In genomic region chr1:156581661-156582387, GRCh38 we compare ENCODE assay signal across 10 cellular contexts. TPM values are rescaled to one million over a fixed set of nuclear protein-coding genes. Genes with fewer than 3 reads are reported as not detected.
DNase-seq lines count a peak whose midpoint lies in the region; ATAC-seq, FAIRE-seq and TF ChIP-seq lines count a peak whose summit lies in the region.
"Had no signal": no experiment of that assay in that cellular context is flagged by ENCODE, and none has a peak within 500 bp of the region (broad histone marks: within the 10 kb centered on the region; RNA-seq: fewer than 3 reads in every experiment).

No MANE protein-coding gene starts in this region.

- no peaks in the 10 kb centered on the region for H3K27me3 Mint-ChIP-seq in T-cell
- peaks cover 26% of the 10 kb centered on the region for H3K27me3 Mint-ChIP-seq in astrocyte (ENCODE audit: low read depth, unreplicated experiment)
- peaks cover 11% of the 10 kb centered on the region for H3K27me3 Mint-ChIP-seq in HFFc6 (ENCODE audit: insufficient read depth)
- no peaks in the 10 kb centered on the region for H3K27me3 Mint-ChIP-seq in MCF 10A (ENCODE audit: insufficient read depth, unreplicated experiment)

- peak; percentile 26 for FAIRE-seq in GM19239 (lab: Jason Lieb, UNC)
- FAIRE-seq in astrocyte (lab: Jason Lieb, UNC): no peak

- peak overlapping the region; percentile 95 to 98 for H3K27ac Mint-ChIP-seq in T-cell
- H3K27ac Mint-ChIP-seq in astrocyte (ENCODE audit: unreplicated experiment): no peak overlapping the region
- H3K27ac Mint-ChIP-seq in HFFc6: no peak overlapping the region
- no peak overlapping the region for H3K27ac Mint-ChIP-seq in MCF 10A (ENCODE audit: low read depth, unreplicated experiment)

- H3K4me1 ChIP-seq in astrocyte (ENCODE audit: insufficient read depth, low read length) (no peaks in the 10 kb centered on the region), spleen (peaks cover 0 to 35% (median 25%) of the 10 kb centered on the region in 6 donors)

- H3K27me3 ChIP-seq in astrocyte (ENCODE audit: insufficient read depth, low read length) (no peaks in the 10 kb centered on the region), spleen (replicated peaks in 1 of 7) (no peaks in the 10 kb centered on the region)

- WGBS in spleen, 5 donors: 46 to 58% (median 52%) methylated on average over 12 to 21 of the region's 21 CpGs

- no peak overlapping the region for H3K9ac ChIP-seq in astrocyte (ENCODE audit: low read length)

- TF ChIP-seq POLR2A in spleen (IDR thresholded peaks at IDR 0.05): no peak

- DNase-seq in GM19239 (ENCODE audit: insufficient read length, low spot score) (peak; percentile 26), T-cell (peak; percentile 22 to 70 (median 44)), astrocyte (ENCODE audit: low read depth) (no peak), spleen (peak; percentile 86), HFFc6 (no peak), MCF 10A (ENCODE audit: unreplicated experiment) (no peak)
- DNase-seq: NCI-H187 had no signal

- no peaks in the 10 kb centered on the region for H4K20me1 ChIP-seq in astrocyte (ENCODE audit: insufficient read depth, low read length)

- no peak overlapping the region for H2AFZ ChIP-seq in astrocyte (ENCODE audit: low read depth, low read length)

- no peaks in the 10 kb centered on the region for H3K36me3 Mint-ChIP-seq in T-cell
- no peaks in the 10 kb centered on the region for H3K36me3 Mint-ChIP-seq in astrocyte (ENCODE audit: low read depth, unreplicated experiment)
- no peaks in the 10 kb centered on the region for H3K36me3 Mint-ChIP-seq in HFFc6 (ENCODE audit: low read depth)
- no peaks in the 10 kb centered on the region for H3K36me3 Mint-ChIP-seq in MCF 10A (ENCODE audit: insufficient read depth, unreplicated experiment)

- no peaks in the 10 kb centered on the region for H3K36me3 ChIP-seq in astrocyte (ENCODE audit: insufficient read depth, low read length)
- H3K36me3 ChIP-seq in spleen: no peaks in the 10 kb centered on the region

- no peak overlapping the region for H3K4me2 ChIP-seq in astrocyte (ENCODE audit: low read length)

- H3K79me2 ChIP-seq in astrocyte (ENCODE audit: insufficient read depth, low read length): no peaks in the 10 kb centered on the region

- CTCF ChIA-PET in T-cell (lab: Charles Lee): interaction anchor here (0.6 to 1.2 kb wide), 5 partner anchors 27 to 196 kb away, joined by 3 to 5 read pairs (median 4); no protein-coding TSS in a partner anchor
- CTCF ChIA-PET in MCF 10A (lab: Yijun Ruan, JAX): interaction anchor here (0.6 to 2.8 kb wide), 21 partner anchors 11 to 1752 kb away, joined by 3 to 18 read pairs (median 4); partner anchors contain the start of gene GPATCH4

- POLR2A ChIA-PET in T-cell (lab: Charles Lee): interaction anchor here in 1 of 2 donors (0.6 kb wide), 1 partner anchor 11 kb away, joined by 3 read pairs; no protein-coding TSS in a partner anchor
- POLR2A ChIA-PET in MCF 10A (lab: Yijun Ruan, JAX): interaction anchor here (0.6 to 3.8 kb wide), 3 partner anchors 10 to 38 kb away, joined by 3 to 25 read pairs (median 7); partner anchors contain the start of genes GPATCH4 and NAXE

- no TSS peak for BruUV-seq in MCF 10A (replicated peaks; lab: Mats Ljungman, UMichigan)

- H3K4me3 ChIP-seq in astrocyte (ENCODE audit: insufficient read depth, low read depth, low read length) (no peak overlapping the region), spleen (peak overlapping the region in 5 of 8 donors; percentile 7 to 63 (median 28))

- ATAC-seq in T-cell (replicated peaks in 1 of 4) (peak; percentile 86 to 88 (median 86)), HG02852 (IDR thresholded peaks at IDR 0.05; ENCODE audit: unreplicated experiment) (no peak)

- TF ChIP-seq CTCF in astrocyte (IDR thresholded peaks at IDR 0.05; ENCODE audit: insufficient read depth, low read depth, low read length) (no peak), spleen (IDR thresholded peaks at IDR 0.05 in 8 of 11, conservative IDR thresholded peaks at IDR 0.05 in 3 of 11) (no peak), HFFc6 (IDR thresholded peaks at IDR 0.05) (no peak), MCF 10A (IDR thresholded peaks at IDR 0.05; ENCODE audit: unreplicated experiment) (no peak)

- H3K9me3 ChIP-seq in astrocyte (ENCODE audit: insufficient read depth, low read depth, low read length) (no peaks in the 10 kb centered on the region), spleen (no peaks in the 10 kb centered on the region)

- H3K4me1 Mint-ChIP-seq in T-cell (peaks cover 23 to 35% (median 23%) of the 10 kb centered on the region in 3 donors), astrocyte (ENCODE audit: low read depth, unreplicated experiment) (peaks cover 3% of the 10 kb centered on the region), HFFc6 (ENCODE audit: low read depth) (no peaks in the 10 kb centered on the region), MCF 10A (ENCODE audit: insufficient read depth, unreplicated experiment) (peaks cover 6% of the 10 kb centered on the region)

- H3K9me3 Mint-ChIP-seq in T-cell (no peaks in the 10 kb centered on the region), astrocyte (ENCODE audit: unreplicated experiment) (no peaks in the 10 kb centered on the region), HFFc6 (no peaks in the 10 kb centered on the region), MCF 10A (ENCODE audit: unreplicated experiment) (no peaks in the 10 kb centered on the region)

- intact Hi-C loops in spleen (cut with DNase I; ENCODE audit: low total_unique reads) (no loop called here), MCF 10A (cut with micrococcal nuclease) (no loop called here)

- peak overlapping the region; percentile 81 to 84 (median 83) for H3K4me3 Mint-ChIP-seq in T-cell
- peak overlapping the region; percentile 68 for H3K4me3 Mint-ChIP-seq in astrocyte (ENCODE audit: unreplicated experiment)
- no peak overlapping the region for H3K4me3 Mint-ChIP-seq in HFFc6
- no peak overlapping the region for H3K4me3 Mint-ChIP-seq in MCF 10A (ENCODE audit: unreplicated experiment)

- no peak overlapping the region for H3K27ac ChIP-seq in astrocyte (ENCODE audit: low read depth, low read length)
- peak overlapping the region; percentile 20 to 81 (median 66) for H3K27ac ChIP-seq in spleen
- H3K27ac ChIP-seq: HL-60 had no signal

RNA-seq across cellular contexts. Expression of gene TTC24, which starts 2.3 kb away (rescaled TPM):
- 10 to 100 TPM in 4 of 5 donors, 1 to 10 TPM in 1; 9.9 to 43.6 (median 16.4) TPM for total RNA-seq in T-cell
- not detected in 2 replicates for total RNA-seq in astrocyte
- 1 to 10 TPM; 2.3 to 6.4 (median 4.3) TPM for total RNA-seq in spleen
- 1 to 10 TPM; 2.7 to 5.0 (median 2.8) TPM for polyA plus RNA-seq in spleen
- not detected for total RNA-seq in HFFc6 (2021; fragmentation: NEBNext Ultra II Directional; extraction: Animal tissue kit (Norgen Biotek cat#: 25700))
- not detected in 2 replicates for total RNA-seq in MCF 10A (2022)
- total RNA-seq: Daoy had no signal

RNA-seq across cellular contexts. Expression of gene IQGAP3, which starts 9.5 kb away (rescaled TPM):
- total RNA-seq in T-cell (under 1 TPM in 4 of 5 donors, not detected in 1; 0.13 to 0.19 (median 0.18) TPM), astrocyte (1.9 and 2.2 TPM in 2 replicates), spleen (1 to 10 TPM in 3 of 7 donors, under 1 TPM in 4; 0.43 to 2.2 (median 0.86) TPM), MCF 10A (2022) (36.4 and 48.3 TPM in 2 replicates)
- polyA plus RNA-seq in spleen: under 1 TPM; 0.24 to 0.47 (median 0.35) TPM
- 10 to 100 TPM; 13.9 to 33.3 (median 29.0) TPM for total RNA-seq in HFFc6 (2021; fragmentation: NEBNext Ultra II Directional; extraction: Animal tissue kit (Norgen Biotek cat#: 25700))

RNA-seq across cellular contexts. Expression of gene NAXE, which starts 9.8 kb away (rescaled TPM):
- total RNA-seq in T-cell (10 to 100 TPM; 32.4 to 47.7 (median 41.7) TPM), astrocyte (48.5 and 51.1 TPM in 2 replicates), spleen (10 to 100 TPM; 34.7 to 50.5 (median 48.3) TPM), MCF 10A (2022) (141 and 155 TPM in 2 replicates)
- polyA plus RNA-seq in spleen: 10 to 100 TPM; 48.1 to 74.7 (median 54.8) TPM
- 10 to 100 TPM; 73.9 to 83.9 (median 76.7) TPM for total RNA-seq in HFFc6 (2021; fragmentation: NEBNext Ultra II Directional; extraction: Animal tissue kit (Norgen Biotek cat#: 25700))

RNA-seq across cellular contexts. Expression of gene GPATCH4, which starts 19.5 kb away (rescaled TPM):
- total RNA-seq in T-cell: 10 to 100 TPM; 34.3 to 41.6 (median 40.6) TPM
- 20.6 and 22.8 TPM in 2 replicates for total RNA-seq in astrocyte
- total RNA-seq in spleen: 10 to 100 TPM; 14.9 to 49.6 (median 26.2) TPM
- 10 to 100 TPM; 12.3 to 25.4 (median 13.8) TPM for polyA plus RNA-seq in spleen
- 10 to 100 TPM; 25.0 to 35.8 (median 32.7) TPM for total RNA-seq in HFFc6 (2021; fragmentation: NEBNext Ultra II Directional; extraction: Animal tissue kit (Norgen Biotek cat#: 25700))
- 67.3 and 107 TPM in 2 replicates for total RNA-seq in MCF 10A (2022)

RNA-seq across cellular contexts. Expression of gene HAPLN2, which starts 37.4 kb away (rescaled TPM):
- total RNA-seq in T-cell (under 1 TPM in 1 of 5 donors, not detected in 4; 0.33 TPM), astrocyte (not detected in 2 replicates), spleen (1 to 10 TPM in 1 of 7 donors, under 1 TPM in 2, not detected in 4; 0.20 to 1.1 (median 0.46) TPM), MCF 10A (2022) (not detected in 2 replicates)
- under 1 TPM; 0.22 to 0.80 (median 0.27) TPM for polyA plus RNA-seq in spleen
- total RNA-seq in HFFc6 (2021; fragmentation: NEBNext Ultra II Directional; extraction: Animal tissue kit (Norgen Biotek cat#: 25700)): not detected

Comparison
In these comparisons a context has a peak if more than half of its experiments do, and no peak if none do; other contexts are left out.
1. DNase-seq: peak in GM19239 (single experiment), T-cell (34 of 34) and spleen (single experiment); none in astrocyte (single experiment), HFFc6 (single experiment) and MCF 10A (single experiment).
2. H3K27ac Mint-ChIP-seq: peak in T-cell (2 of 2); none in astrocyte (single experiment), HFFc6 (single experiment) and MCF 10A (single experiment).
3. H3K4me3 Mint-ChIP-seq: peak in T-cell (3 of 3) and astrocyte (single experiment); none in HFFc6 (single experiment) and MCF 10A (single experiment).